ENCODE assay signal across 8 cellular contexts in the genomic region with DNA sequence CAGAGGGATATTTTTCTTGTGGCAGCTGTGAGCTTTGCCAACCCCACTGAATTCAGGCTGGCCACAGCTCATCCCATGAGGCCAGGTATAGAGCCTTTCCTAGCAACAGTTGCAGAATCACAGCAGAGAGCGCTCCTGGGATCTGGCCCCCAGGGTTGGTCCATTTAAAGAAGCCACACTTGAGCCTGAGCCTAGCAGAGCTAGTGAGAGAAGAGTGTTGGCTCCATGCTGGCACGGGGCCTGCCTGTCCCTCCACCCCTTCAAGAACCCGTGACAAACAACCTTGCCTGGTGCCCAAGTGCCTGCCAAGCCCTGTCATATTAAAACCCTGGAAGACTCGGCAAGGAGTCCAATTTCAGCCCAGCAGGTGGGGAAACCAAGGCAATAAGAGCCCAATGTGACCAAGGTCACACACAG.
A peak's percentile ranks its signal among the peaks of the same experiment; 100 is the strongest.
DNase-seq lines count a peak whose midpoint lies in the region; FAIRE-seq lines count a peak whose summit lies in the region.

No MANE protein-coding gene starts in this region.

- H3K36me3 ChIP-seq in SK-N-MC (ENCODE audit: insufficient read depth, low read length) (no peaks in the 10 kb centered on the region), iPS-20b (ENCODE audit: insufficient read depth, low read depth, low read length) (no peaks in the 10 kb centered on the region)

- H3K9ac ChIP-seq in SK-N-MC (ENCODE audit: insufficient read length) = no peak overlapping the region
- H3K9ac ChIP-seq in iPS-20b (ENCODE audit: low read depth, low read length) = peak overlapping the region; percentile 64; the same call in 1 of the 2 replicates

- no peak for FAIRE-seq in urothelium cell line (lab: Jason Lieb, UNC)

- H3K4me1 ChIP-seq in iPS-20b (ENCODE audit: insufficient read depth, low read length) = peaks cover 39% of the 10 kb centered on the region

- H3K27me3 ChIP-seq in iPS-20b (ENCODE audit: insufficient read depth, low read length) = no peaks in the 10 kb centered on the region

- H3K4me3 ChIP-seq in SK-N-MC (peak overlapping the region; percentile 57), iPS-20b (ENCODE audit: low read length) (no peak overlapping the region)

- peak overlapping the region; percentile 96 for H3K27ac ChIP-seq in SK-N-MC
- H3K27ac ChIP-seq in iPS-20b (ENCODE audit: low read length) = peak overlapping the region; percentile 59
- H3K27ac ChIP-seq in temporal lobe (ENCODE audit: low read depth, low read length) = peak overlapping the region; percentile 87

- peak; percentile 66 for DNase-seq in LHCN-M2 (ENCODE audit: low read depth)
- no peak for DNase-seq in SK-N-MC (ENCODE audit: low read depth, low spot score)
- DNase-seq in SW 1271 (lab: John Stamatoyannopoulos, UW) = no peak
- DNase-seq in cerebellar cortex (ENCODE audit: low spot score) = no peak
- DNase-seq in GF-D8 (lab: John Stamatoyannopoulos, UW) = no peak
- no peak for DNase-seq in urothelium cell line (ENCODE audit: low spot score)

- H3K9me3 ChIP-seq in SK-N-MC (ENCODE audit: low read depth, low read length) = no peaks in the 10 kb centered on the region
- H3K9me3 ChIP-seq in iPS-20b (ENCODE audit: insufficient read depth, low read depth, low read length) = no peaks in the 10 kb centered on the region
